31 cellular contexts compared by ENCODE assay signal in genomic region chr20:39133205-39133604, GRCh38.
"Had no signal": no experiment of that assay in that cellular context is flagged by ENCODE, and none has a peak within 500 bp of the region (broad histone marks: within the 10 kb centered on the region; RNA-seq: fewer than 3 reads in every experiment).

No MANE protein-coding gene starts in this region.

- H3K4me2 ChIP-seq: neural progenitor cell had no signal

- H3K36me3 ChIP-seq: adrenal gland, cardiac muscle cell, colonic mucosa, esophagus squamous epithelium, left lung, lower lobe of right lung, neural progenitor cell, right atrium auricular region, suprapubic skin, tibial artery, upper lobe of right lung had no signal

- H3K4me3 ChIP-seq: adrenal gland, body of pancreas, cardiac muscle cell, colonic mucosa, esophagus squamous epithelium, left lung, lower lobe of right lung, neural progenitor cell, right atrium auricular region, suprapubic skin, tibial artery, upper lobe of right lung had no signal

- H3K27me3 ChIP-seq: body of pancreas, cardiac muscle cell, colonic mucosa, left lung, neural progenitor cell, right atrium auricular region, upper lobe of right lung had no signal

- H2AFZ ChIP-seq: neural progenitor cell had no signal

- DNase-seq: activated CD4-positive, alpha-beta memory T cell treated with anti-CD3 and anti-CD28 coated beads for 36 hours; activated CD4-positive, alpha-beta T cell treated with anti-CD3 and anti-CD28 coated beads, Interleukin-2, amount 10 ng/mL, durations not matched to agents 24 days and 14 days; activated CD4-positive, CD25-positive, alpha-beta regulatory T cell treated with anti-CD3 and anti-CD28 coated beads, Interleukin-2, amount 50 U/mL, for 72 hours; activated CD8-positive, alpha-beta memory T cell treated with anti-CD3 and anti-CD28 coated beads, Interleukin-2, amount 50 U/mL, for 4 hours; activated effector memory CD4-positive, alpha-beta T cell treated with anti-CD3 and anti-CD28 coated beads, Interleukin-2, amount 50 U/mL, for 16 hours; activated naive CD4-positive, alpha-beta T cell treated with anti-CD3 and anti-CD28 coated beads for 36 hours; activated naive CD8-positive, alpha-beta T cell treated with anti-CD3 and anti-CD28 coated beads for 36 hours; activated T-cell treated with anti-CD3 and anti-CD28 coated beads, Interleukin-2, amount 50 U/mL, for 1 hour; adrenal gland; aorta; body of pancreas; cerebellar nuclear complex; colonic mucosa; effector CD8-positive, alpha-beta T cell; esophagus squamous epithelium; foreskin melanocyte; kidney glomerular epithelial cell; left lung; lower lobe of right lung; mesenchymal stem cell; naive thymus-derived CD8-positive, alpha-beta T cell; stimulated activated CD4-positive, alpha-beta T cell treated with anti-CD3 and anti-CD28 coated beads, Interleukin-15, amount 100 ng/mL, for 24 hours; stimulated activated CD4-positive, alpha-beta T cell treated with anti-CD3 and anti-CD28 coated beads, Interleukin-2, amount 100 ng/mL, for 24 hours; stimulated activated naive CD4-positive, alpha-beta T cell; tibial artery; upper lobe of right lung had no signal

- H3K9ac ChIP-seq: neural progenitor cell had no signal

- H3K4me1 ChIP-seq: adrenal gland, body of pancreas, colonic mucosa, esophagus squamous epithelium, left lung, lower lobe of right lung, right atrium auricular region, suprapubic skin, tibial artery, upper lobe of right lung had no signal

- H3K27ac ChIP-seq: adrenal gland, body of pancreas, cardiac muscle cell, colonic mucosa, epithelial cell of prostate, esophagus squamous epithelium, left lung, lower lobe of right lung, neural progenitor cell, right atrium auricular region, suprapubic skin, tibial artery, upper lobe of right lung had no signal

- H3K9me3 ChIP-seq: adrenal gland, body of pancreas, colonic mucosa, esophagus squamous epithelium, left lung, lower lobe of right lung, right atrium auricular region, suprapubic skin, tibial artery, upper lobe of right lung had no signal
